10 cellular contexts compared by ENCODE assay signal in genomic region chr1:89609781-89610456, GRCh38. TPM values are rescaled to one million over a fixed set of nuclear protein-coding genes. Genes with fewer than 3 reads are reported as not detected.
A peak's percentile ranks its signal among the peaks of the same experiment; 100 is the strongest.
DNase-seq lines count a peak whose midpoint lies in the region; ATAC-seq and TF ChIP-seq lines count a peak whose summit lies in the region.
"Had no signal": no experiment of that assay in that cellular context is flagged by ENCODE, and none has a peak within 500 bp of the region (broad histone marks: within the 10 kb centered on the region; RNA-seq: fewer than 3 reads in every experiment).

No MANE protein-coding gene starts in this region.

- H3K27ac ChIP-seq in left ventricle myocardium inferior (replicated peaks): peak overlapping the region; percentile 84
- H3K27ac ChIP-seq in osteoblast (ENCODE audit: low read depth, low read length): no peak overlapping the region
- no peak overlapping the region for H3K27ac ChIP-seq in ovary

- no peaks in the 10 kb centered on the region for H3K9me3 ChIP-seq in left ventricle myocardium inferior (replicated peaks)
- H3K9me3 ChIP-seq in osteoblast (ENCODE audit: low read depth, low read length): no peaks in the 10 kb centered on the region
- no peaks in the 10 kb centered on the region for H3K9me3 ChIP-seq in ovary

- H3K4me1 ChIP-seq in left ventricle myocardium inferior: peaks cover 78% of the 10 kb centered on the region
- H3K4me1 ChIP-seq in osteoblast (ENCODE audit: insufficient read depth, low read length): peaks cover 8% of the 10 kb centered on the region
- peaks cover 7% of the 10 kb centered on the region for H3K4me1 ChIP-seq in ovary (ENCODE audit: insufficient read depth)

- no peaks in the 10 kb centered on the region for H3K79me2 ChIP-seq in osteoblast (ENCODE audit: insufficient read depth, low read length)

- H3K4me3 ChIP-seq in left ventricle myocardium inferior: no peak overlapping the region
- no peak overlapping the region for H3K4me3 ChIP-seq in osteoblast (ENCODE audit: insufficient read depth, low read length)
- no peak overlapping the region for H3K4me3 ChIP-seq in ovary
- H3K4me3 ChIP-seq: smooth muscle cell had no signal

- no peak for TF ChIP-seq EP300 in ovary (IDR thresholded peaks at IDR 0.05)

- peak; percentile 13 for ATAC-seq in stimulated activated naive CD8-positive, alpha-beta T cell treated with anti-CD3 and anti-CD28 coated beads, Interleukin-15, Interleukin-2, amounts not matched to agents 100 U/mL and 50 U/mL, for 24 hours
- ATAC-seq in GM21576 (IDR thresholded peaks at IDR 0.05; ENCODE audit: unreplicated experiment): no peak

- DNase-seq in T-helper 9 cell (peak; percentile 23), activated T-helper 1 cell treated with Interleukin-2 at 50 U/mL for 16 hours (ENCODE audit: low read depth) (peak; percentile 17), left ventricle myocardium inferior (peak; percentile 35), osteoblast (ENCODE audit: insufficient read length, low spot score, missing footprints) (no peak), ovary (no peak)
- DNase-seq in stimulated activated naive CD8-positive, alpha-beta T cell treated with anti-CD3 and anti-CD28 coated beads, Interleukin-15, Interleukin-2, amounts not matched to agents 100 U/mL and 50 U/mL, for 24 hours: peak; percentile 61
- DNase-seq: DMS153, NCI-H187 had no signal

- H3K36me3 ChIP-seq in left ventricle myocardium inferior (no peaks in the 10 kb centered on the region), osteoblast (ENCODE audit: insufficient read depth, low read length) (no peaks in the 10 kb centered on the region), ovary (no peaks in the 10 kb centered on the region)

- no peak overlapping the region for H2AFZ ChIP-seq in osteoblast (ENCODE audit: low read length)

- no peaks in the 10 kb centered on the region for H4K20me1 ChIP-seq in osteoblast (ENCODE audit: insufficient read depth, low read length)

- no peak overlapping the region for H3K4me2 ChIP-seq in osteoblast (ENCODE audit: insufficient read depth, low read length)
- H3K4me2 ChIP-seq: smooth muscle cell had no signal

- TF ChIP-seq POLR2A in ovary (IDR thresholded peaks at IDR 0.05): no peak

- TF ChIP-seq CTCF in left ventricle myocardium inferior (IDR thresholded peaks at IDR 0.05; ENCODE audit: borderline replicate concordance): no peak
- no peak for TF ChIP-seq CTCF in osteoblast (IDR thresholded peaks at IDR 0.05; ENCODE audit: extremely low read depth, low read depth, low read length)
- no peak for TF ChIP-seq CTCF in ovary (IDR thresholded peaks at IDR 0.05)

- H3K27me3 ChIP-seq in left ventricle myocardium inferior (ENCODE audit: low read depth) (no peaks in the 10 kb centered on the region), osteoblast (ENCODE audit: insufficient read depth, low read length) (no peaks in the 10 kb centered on the region), ovary (no peaks in the 10 kb centered on the region)

- 93 to 95% (median 94%) methylated on average over 14 of the region's 14 CpGs for WGBS in ovary, 3 donors

- intact Hi-C loops in left ventricle myocardium inferior (cut with micrococcal nuclease) (no loop called here), ovary (cut with DNase I) (loop anchor here in 1 of 4 donors (10.0 kb wide), 1 partner anchor 85 kb away; the partner anchor contains the start of gene LRRC8B)

RNA-seq across cellular contexts. Expression of gene LRRC8C, which starts 23.0 kb away (rescaled TPM):
- 6.2 TPM for total RNA-seq in left ventricle myocardium inferior
- 2.1 and 2.2 TPM in 2 replicates for total RNA-seq in osteoblast
- total RNA-seq in ovary: 1 to 10 TPM; 5.7 to 9.2 (median 7.2) TPM
- polyA plus RNA-seq in ovary: 10 to 100 TPM in 1 of 2 donors, 1 to 10 TPM in 1; 5.6 to 11.1 TPM

Comparison
In these comparisons a context has a peak if more than half of its experiments do, and no peak if none do; other contexts are left out.
1. DNase-seq: peak in T-helper 9 cell (single experiment), activated T-helper 1 cell treated with Interleukin-2 at 50 U/mL for 16 hours (single experiment), left ventricle myocardium inferior (single experiment) and stimulated activated naive CD8-positive, alpha-beta T cell treated with anti-CD3 and anti-CD28 coated beads, Interleukin-15, Interleukin-2, amounts not matched to agents 100 U/mL and 50 U/mL, for 24 hours (single experiment); none in osteoblast (single experiment) and ovary (0 of 5).